Comparison of ENCODE assay signal across 8 cellular contexts in the genomic region with DNA sequence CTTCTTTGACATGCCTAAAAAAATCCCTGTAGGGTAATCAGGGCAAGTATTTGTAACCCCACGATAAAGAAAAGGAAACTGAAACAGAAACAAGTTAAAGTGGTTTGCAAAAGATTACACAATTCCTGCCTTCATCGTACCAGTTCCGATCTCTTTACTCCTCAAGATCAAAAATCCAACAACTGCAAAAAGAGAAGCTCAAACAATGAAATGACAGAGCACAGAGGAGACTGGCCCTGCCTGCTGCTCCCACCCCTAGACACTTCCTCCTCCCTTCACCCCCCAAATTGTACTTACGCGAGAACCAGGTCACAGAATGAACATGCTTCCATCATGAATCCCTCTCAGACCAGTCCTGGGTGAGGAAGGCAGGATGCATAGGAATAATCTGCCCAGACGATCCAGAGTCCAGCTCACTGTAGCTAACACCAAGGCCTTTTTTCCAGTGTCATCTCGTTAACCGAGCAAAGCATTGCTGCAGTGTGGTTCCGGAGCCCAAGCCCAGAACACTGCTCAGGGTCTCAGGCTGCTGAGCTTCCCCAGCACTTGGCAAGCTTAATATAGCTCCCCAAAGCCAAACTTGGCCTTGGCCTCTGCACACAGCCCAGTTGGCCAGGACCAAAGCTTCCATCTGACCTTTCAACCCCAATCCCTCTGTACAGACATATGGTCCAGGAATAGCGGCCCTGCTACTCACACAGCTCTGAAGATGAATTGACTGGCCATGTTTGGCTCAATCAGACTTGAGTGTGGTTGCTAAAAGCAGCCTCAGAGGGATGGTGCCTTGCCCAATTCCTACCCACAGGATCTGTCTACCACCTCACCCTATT. TPM values are rescaled to one million over a fixed set of nuclear protein-coding genes. Genes with fewer than 3 reads are reported as not detected.
DNase-seq lines count a peak whose midpoint lies in the region; FAIRE-seq and TF ChIP-seq lines count a peak whose summit lies in the region.

No MANE protein-coding gene starts in this region.

- H3K27ac ChIP-seq in KMS-11 (peak overlapping the region; percentile 5), esophagus muscularis mucosa (replicated peaks in 1 of 4) (peak overlapping the region; percentile 45 to 74 (median 58)), skin epidermis (peak overlapping the region in 13 of 21 experiments; percentile 6 to 74 (median 40))

- H3K4me1 Mint-ChIP-seq in chondrocyte (ENCODE audit: low read depth): no peaks in the 10 kb centered on the region

- H3K9ac ChIP-seq in KMS-11: no peak overlapping the region; the same call in 1 of the 2 replicates

- H2AFZ ChIP-seq in KMS-11 (ENCODE audit: low read depth): peak overlapping the region; percentile 76

- H3K27me3 ChIP-seq in KMS-11 (ENCODE audit: insufficient read depth, low read depth) (no peaks in the 10 kb centered on the region), esophagus muscularis mucosa (no peaks in the 10 kb centered on the region)

- H3K4me2 ChIP-seq in KMS-11: peak overlapping the region; percentile 74

- no peak overlapping the region for H3K27ac Mint-ChIP-seq in chondrocyte (ENCODE audit: unreplicated experiment)

- no peaks in the 10 kb centered on the region for H3K36me3 Mint-ChIP-seq in chondrocyte (ENCODE audit: low read depth)

- H3K4me1 ChIP-seq in KMS-11 (ENCODE audit: low read depth, poor library complexity, severe bottlenecking): peaks cover 26% of the 10 kb centered on the region
- peaks cover 15 to 30% (median 19%) of the 10 kb centered on the region in 4 donors for H3K4me1 ChIP-seq in esophagus muscularis mucosa

- H3K9me3 ChIP-seq in esophagus muscularis mucosa: no peaks in the 10 kb centered on the region

- H3K36me3 ChIP-seq in KMS-11 (ENCODE audit: insufficient read depth) (no peaks in the 10 kb centered on the region), esophagus muscularis mucosa (no peaks in the 10 kb centered on the region)

- intact Hi-C loops in esophagus muscularis mucosa (cut with DNase I): no loop called here

- H3K9me3 Mint-ChIP-seq in chondrocyte (ENCODE audit: low read depth): no peaks in the 10 kb centered on the region

- 34% methylated on average over 10 of the region's 10 CpGs for WGBS in esophagus muscularis mucosa

- TF ChIP-seq EP300 in esophagus muscularis mucosa (IDR thresholded peaks at IDR 0.05): no peak

- peaks cover 13% of the 10 kb centered on the region for H3K27me3 Mint-ChIP-seq in chondrocyte (ENCODE audit: low read depth)

- peak; percentile 59 for FAIRE-seq in GM19239 (lab: Jason Lieb, UNC)

- no peak overlapping the region for H3K4me3 Mint-ChIP-seq in chondrocyte (ENCODE audit: unreplicated experiment)

- TF ChIP-seq POLR2A in esophagus muscularis mucosa (IDR thresholded peaks at IDR 0.05; ENCODE audit: low read depth): no peak

- H4K20me1 ChIP-seq in KMS-11 (ENCODE audit: insufficient read depth): no peaks in the 10 kb centered on the region

- no peak for DNase-seq in GM19239 (ENCODE audit: insufficient read length, low spot score)
- no peak for DNase-seq in esophagus muscularis mucosa (ENCODE audit: extremely low spot score)
- DNase-seq in chondrocyte (ENCODE audit: low spot score): no peak
- DNase-seq in NK-92 treated with Interleukin-12 subunit alpha and Interleukin-12 subunit beta, amount 100 ng/mL, for 24 hours (lab: John Stamatoyannopoulos, UW): no peak
- DNase-seq in NCI-H2107 treated with DMSO at 0.1 percent for 48 hours (lab: John Stamatoyannopoulos, UW; ENCODE audit: unreplicated experiment): no peak
- no peak for DNase-seq in NCI-H510A treated with DMSO at 0.1 percent for 48 hours (lab: John Stamatoyannopoulos, UW)

- no peaks in the 10 kb centered on the region for H3K79me2 ChIP-seq in KMS-11 (ENCODE audit: insufficient read depth, low read depth)

- TF ChIP-seq CTCF in KMS-11 (conservative IDR thresholded peaks at IDR 0.05; ENCODE audit: low read depth, low read length) (no peak), esophagus muscularis mucosa (IDR thresholded peaks at IDR 0.05) (no peak), chondrocyte (IDR thresholded peaks at IDR 0.05) (no peak)

- H3K4me3 ChIP-seq in KMS-11 (IDR thresholded peaks at IDR 0.05; ENCODE audit: insufficient read depth, low read depth, low read length) (no peak overlapping the region), esophagus muscularis mucosa (peak overlapping the region; percentile 20 to 44 (median 28)), skin epidermis (peak overlapping the region in 1 of 7 experiments; percentile 14)

RNA-seq across cellular contexts. Expression of gene RXRG, which starts 20.3 kb away (rescaled TPM):
- total RNA-seq in esophagus muscularis mucosa (1 to 10 TPM; 1.7 to 3.9 (median 2.5) TPM), chondrocyte (not detected in 3 replicates)

Comparison
In these comparisons a context has a peak if more than half of its experiments do, and no peak if none do; other contexts are left out.
1. H3K27ac ChIP-seq: peak in every context shown above with its lines; median percentile 58 in esophagus muscularis mucosa; 40 in skin epidermis; 5 in KMS-11.